20 cellular contexts compared by ENCODE assay signal in genomic region chr2:234330902-234331301, GRCh38.
"Had no signal": no experiment of that assay in that cellular context is flagged by ENCODE, and none has a peak within 500 bp of the region (broad histone marks: within the 10 kb centered on the region; RNA-seq: fewer than 3 reads in every experiment).

No MANE protein-coding gene starts in this region.

- H3K27me3 Mint-ChIP-seq: activated naive CD8-positive, alpha-beta T cell treated with anti-CD3 and anti-CD28 coated beads for 36 hours; T-cell had no signal

- H3K36me3 Mint-ChIP-seq: activated naive CD8-positive, alpha-beta T cell treated with anti-CD3 and anti-CD28 coated beads for 36 hours; T-cell had no signal

- H3K4me1 ChIP-seq: right lobe of liver had no signal

- H3K9me3 ChIP-seq: ovary, right lobe of liver, thoracic aorta had no signal

- DNase-seq: activated CD4-positive, alpha-beta T cell treated with anti-CD3 and anti-CD28 coated beads, Interleukin-2, amount 50 U/mL, for 1 hour; activated CD4-positive, CD25-positive, alpha-beta regulatory T cell treated with anti-CD3 and anti-CD28 coated beads, Interleukin-2, amount 50 U/mL, for 72 hours; activated gamma-delta T cell treated with Interleukin-2 at 50 U/mL for 16 hours; amygdala; dorsolateral prefrontal cortex; erythroblast; immature natural killer cell; kidney glomerular epithelial cell; left ventricle myocardium superior; naive B cell; ovary; right lobe of liver; small intestine; stimulated activated CD4-positive, alpha-beta T cell treated with anti-CD3 and anti-CD28 coated beads, Interleukin-4, amount 100 ng/mL, for 1 hour; T-cell had no signal

- H3K27ac ChIP-seq: cardiac muscle cell, dorsolateral prefrontal cortex, ovary, right lobe of liver, thoracic aorta had no signal

- H3K27ac Mint-ChIP-seq: activated naive CD8-positive, alpha-beta T cell treated with anti-CD3 and anti-CD28 coated beads for 36 hours; activated T-helper 1 cell treated with anti-CD3 and anti-CD28 coated beads, Interleukin-12 subunit alpha, Interleukin-12 subunit beta, Interleukin-2, Interleukin-4 antibody, amounts not matched to agents 30 ng/mL and 10 ng/mL and 1 ng/mL, durations not matched to agents 14 hours and 24 hours and 36 hours had no signal

- H3K36me3 ChIP-seq: cardiac muscle cell, ovary, right lobe of liver, thoracic aorta had no signal

- H3K4me3 ChIP-seq: cardiac muscle cell, dorsolateral prefrontal cortex, ovary, right lobe of liver, thoracic aorta had no signal

- H3K27me3 ChIP-seq: cardiac muscle cell, ovary, right lobe of liver had no signal

- H3K4me3 Mint-ChIP-seq: activated naive CD8-positive, alpha-beta T cell treated with anti-CD3 and anti-CD28 coated beads for 36 hours; activated T-helper 1 cell treated with anti-CD3 and anti-CD28 coated beads, Interleukin-12 subunit alpha, Interleukin-12 subunit beta, Interleukin-2, Interleukin-4 antibody, amounts not matched to agents 30 ng/mL and 10 ng/mL and 1 ng/mL, durations not matched to agents 14 hours and 24 hours and 36 hours; immature natural killer cell; naive B cell; T-cell had no signal

- FAIRE-seq: frontal cortex, small intestine had no signal

- H3K9me3 Mint-ChIP-seq: activated naive CD8-positive, alpha-beta T cell treated with anti-CD3 and anti-CD28 coated beads for 36 hours; activated T-helper 1 cell treated with anti-CD3 and anti-CD28 coated beads, Interleukin-12 subunit alpha, Interleukin-12 subunit beta, Interleukin-2, Interleukin-4 antibody, amounts not matched to agents 30 ng/mL and 10 ng/mL and 1 ng/mL, durations not matched to agents 14 hours and 24 hours and 36 hours; immature natural killer cell; naive B cell; T-cell had no signal
